Comparison of ENCODE assay signal across 1 cellular context in the genomic region with DNA sequence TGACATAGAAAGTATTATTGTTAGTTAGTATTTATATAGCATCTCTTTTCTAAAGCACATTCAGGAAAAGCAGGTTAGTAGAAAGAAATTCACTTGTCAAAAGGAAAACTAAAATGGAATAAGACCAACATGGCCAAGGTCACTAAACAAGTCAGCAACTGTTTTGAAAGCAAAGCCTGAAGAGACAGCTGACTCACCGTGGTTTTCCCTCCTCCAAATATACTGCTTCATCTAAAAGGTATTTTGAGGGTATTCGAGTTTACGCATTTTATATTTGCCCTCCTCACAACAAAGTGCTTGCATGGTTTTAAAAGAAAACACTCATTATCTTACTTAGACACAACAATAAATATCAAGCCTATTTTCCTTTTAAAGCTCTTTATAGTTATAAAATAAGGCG.
A peak's percentile ranks its signal among the peaks of the same experiment; 100 is the strongest.
TF ChIP-seq lines count a peak whose summit lies in the region.

No MANE protein-coding gene starts in this region.

TF ChIP-seq in K562, 482 proteins besides CTCF, POLR2A, EP300 and RAD21:
- 0 out of 2 replicates have a peak, but pooled peaks have one; percentile 8 for TF ChIP-seq ZNF316 (IDR thresholded peaks at IDR 0.05)
- peak; percentile 67 for TF ChIP-seq NFE2 (IDR thresholded peaks at IDR 0.05; ENCODE audit: low read depth)
- peak; percentile 25; the same call in 1 of the 2 replicates for TF ChIP-seq FOSL1 (tag; conservative IDR thresholded peaks at IDR 0.05)
- TF ChIP-seq ZNF696 (CRISPR knock-in tag; conservative IDR thresholded peaks at IDR 0.05) = no peak
- TF ChIP-seq RBM17 (IDR thresholded peaks at IDR 0.05; ENCODE audit: borderline replicate concordance, low read depth, low read length) = no peak
- TF ChIP-seq JUND (IDR thresholded peaks at IDR 0.05; ENCODE audit: borderline replicate concordance, low read depth, low read length) = no peak
- peak; percentile 37; the same call in 1 of the 3 replicates for TF ChIP-seq JUND (tag; IDR thresholded peaks at IDR 0.05; ENCODE audit: borderline replicate concordance, low read depth, low read length)
- TF ChIP-seq C11orf30 (IDR thresholded peaks at IDR 0.05; ENCODE audit: low read depth) = peak; percentile 21; the same call in 1 of the 2 replicates
